ENCODE assay signal across 16 cellular contexts in the genomic region with DNA sequence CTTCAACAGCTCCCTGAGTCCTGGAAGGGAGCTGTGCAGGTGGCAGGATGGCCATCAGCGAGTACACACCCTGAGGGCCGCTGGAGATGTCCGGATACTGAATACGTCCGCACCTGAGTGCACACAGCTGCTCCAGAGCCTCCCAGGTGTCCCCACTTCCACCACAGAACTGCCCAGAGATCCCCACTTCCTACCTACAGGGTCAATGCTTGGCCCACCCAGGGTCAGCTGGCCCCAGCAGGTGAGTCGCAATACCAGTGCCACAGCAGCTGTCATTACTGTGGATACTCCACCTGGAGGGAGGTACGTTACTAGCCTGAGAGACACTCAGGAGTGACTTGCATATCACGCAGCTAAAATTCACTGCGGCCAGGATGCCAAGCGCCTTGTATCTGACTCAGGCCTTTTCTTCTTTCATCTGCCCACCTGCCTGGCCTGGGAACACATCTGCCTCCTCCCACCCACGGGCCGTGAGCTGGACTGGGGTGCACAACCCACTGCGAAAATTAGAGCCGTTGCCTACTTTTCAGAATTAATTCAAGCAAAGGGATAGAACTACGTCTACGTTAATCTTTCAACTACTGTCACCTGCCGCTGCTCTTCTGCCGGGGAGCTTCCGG. TPM values are rescaled to one million over a fixed set of nuclear protein-coding genes. Genes with fewer than 3 reads are reported as not detected.
"Had no signal": no experiment of that assay in that cellular context is flagged by ENCODE, and none has a peak within 500 bp of the region (broad histone marks: within the 10 kb centered on the region; RNA-seq: fewer than 3 reads in every experiment).

No MANE protein-coding gene starts in this region.

- H3K27ac ChIP-seq: prostate gland, right atrium auricular region, tibial artery, vagina had no signal

- H3K27me3 ChIP-seq: right atrium auricular region, vagina had no signal

- DNase-seq: activated CD4-positive, alpha-beta T cell treated with anti-CD3 and anti-CD28 coated beads, Interleukin-2, amount 10 ng/mL, durations not matched to agents 24 days and 14 days; activated CD4-positive, CD25-positive, alpha-beta regulatory T cell; activated CD8-positive, alpha-beta T cell treated with anti-CD3 and anti-CD28 coated beads, Interleukin-2, amount 10 ng/mL, durations not matched to agents 7 days and 5 days; activated naive CD4-positive, alpha-beta T cell treated with anti-CD3 and anti-CD28 coated beads, Interleukin-2, amount 50 U/mL, for 16 hours; activated T-cell treated with anti-CD3 and anti-CD28 coated beads, Interleukin-2, amount 50 U/mL, for 24 hours; cerebellar nuclear complex; cortex of kidney; stimulated activated naive CD8-positive, alpha-beta T cell treated with anti-CD3 and anti-CD28 coated beads, Interleukin-15, Interleukin-2, amounts not matched to agents 100 U/mL and 50 U/mL, for 24 hours; substantia nigra; tibial artery had no signal

- H3K4me1 ChIP-seq: prostate gland, right atrium auricular region, vagina had no signal

- H3K4me3 ChIP-seq: lung, prostate gland, right atrium auricular region, tibial artery, vagina had no signal

- H3K9me3 ChIP-seq: prostate gland, right atrium auricular region, tibial artery, vagina had no signal

- ATAC-seq: activated CD8-positive, alpha-beta T cell treated with anti-CD3 and anti-CD28 coated beads, Interleukin-2, amount 10 ng/mL, durations not matched to agents 7 days and 5 days; stimulated activated naive CD8-positive, alpha-beta T cell treated with anti-CD3 and anti-CD28 coated beads, Interleukin-15, Interleukin-2, amounts not matched to agents 100 U/mL and 50 U/mL, for 24 hours had no signal

- H3K36me3 ChIP-seq: prostate gland, right atrium auricular region, tibial artery, vagina had no signal

RNA-seq across cellular contexts. Expression of gene C4orf50, which starts 9.4 kb away (rescaled TPM):
- total RNA-seq: bronchial epithelial cell, right atrium auricular region, skeletal muscle tissue had no signal
